ENCODE assay signal across 23 cellular contexts in the genomic region with DNA sequence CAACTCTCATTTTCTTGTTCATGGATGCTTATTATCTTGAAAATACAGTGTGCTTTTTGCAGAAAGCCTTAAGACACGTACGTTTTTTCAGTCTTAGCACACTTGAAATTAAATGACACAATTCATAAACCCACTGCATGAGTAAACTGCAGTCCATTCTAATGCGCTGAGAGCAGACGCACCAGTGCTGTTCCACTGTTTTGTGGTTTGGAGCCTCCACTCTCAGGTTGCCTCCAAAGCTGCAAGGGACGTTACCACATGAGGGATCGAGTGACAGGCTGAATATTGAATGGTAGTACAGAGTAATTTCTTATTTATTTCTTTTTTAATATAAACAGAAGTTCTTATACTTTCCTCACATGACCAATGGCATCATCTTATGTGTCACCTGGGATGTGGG.
"Had no signal": no experiment of that assay in that cellular context is flagged by ENCODE, and none has a peak within 500 bp of the region (broad histone marks: within the 10 kb centered on the region; RNA-seq: fewer than 3 reads in every experiment).

No MANE protein-coding gene starts in this region.

- H3K9ac ChIP-seq: KMS-11 had no signal

- H3K27me3 ChIP-seq: SJSA1 had no signal

- H3K9me3 ChIP-seq: SJSA1 had no signal

- H3K4me2 ChIP-seq: KMS-11 had no signal

- H3K27ac ChIP-seq: KMS-11, SJSA1, SK-N-MC had no signal

- H3K4me1 ChIP-seq: SJSA1 had no signal

- H3K4me3 ChIP-seq: K562, SJSA1, SK-N-MC had no signal

- H3K36me3 ChIP-seq: SJSA1 had no signal

- DNase-seq: Kasumi-1, MV-4-11, NCI-H1048, NCI-H1105, NCI-H1417, NCI-H1436 treated with DMSO at 0.1 percent for 48 hours, NCI-H1694, NCI-H187 treated with DMSO at 0.1 percent for 48 hours, NCI-H2029 treated with DMSO at 0.1 percent for 48 hours, NCI-H2171, NCI-H226, NCI-H446, NCI-H510A, NCI-H524 treated with DMSO at 0.1 percent for 48 hours, NCI-H69, NCI-H774, Right ventricle myocardium superior, RPMI8226, SIG-M5 had no signal

- ATAC-seq: K562 had no signal
